2 cellular contexts compared by ENCODE assay signal in genomic region chr1:30722175-30722537, GRCh38.
TF ChIP-seq lines count a peak whose summit lies in the region.

No MANE protein-coding gene starts in this region.

TF ChIP-seq in HepG2, 621 proteins besides CTCF, POLR2A, EP300 and RAD21:
- TF ChIP-seq LCORL (IDR thresholded peaks at IDR 0.05) (0 out of 2 replicates have a peak, but pooled peaks have one; percentile 16), LCORL (CRISPR knock-in tag; IDR thresholded peaks at IDR 0.05) (no peak), HOXA5 (CRISPR knock-in tag; IDR thresholded peaks at IDR 0.05) (no peak), FOXP4 (CRISPR knock-in tag; IDR thresholded peaks at IDR 0.05) (no peak), ZNF768 (CRISPR knock-in tag; IDR thresholded peaks at IDR 0.05) (no peak), RFX3 (CRISPR knock-in tag; IDR thresholded peaks at IDR 0.05) (no peak)

TF ChIP-seq in WTC11, 78 proteins besides CTCF, POLR2A, EP300 and RAD21:
- TF ChIP-seq CREM (CRISPR knock-in tag; IDR thresholded peaks at IDR 0.05) (no peak), SMAD3 (CRISPR knock-in tag; IDR thresholded peaks at IDR 0.05; ENCODE audit: borderline replicate concordance) (no peak), RORB (CRISPR knock-in tag; IDR thresholded peaks at IDR 0.05) (no peak), ZNF532 (CRISPR knock-in tag; IDR thresholded peaks at IDR 0.05; ENCODE audit: borderline replicate concordance) (no peak), USF2 (CRISPR knock-in tag; IDR thresholded peaks at IDR 0.05) (no peak), CDX4 (CRISPR knock-in tag; IDR thresholded peaks at IDR 0.05; ENCODE audit: borderline replicate concordance) (no peak), ZNF416 (CRISPR knock-in tag; IDR thresholded peaks at IDR 0.05) (no peak), ZNF121 (CRISPR knock-in tag; IDR thresholded peaks at IDR 0.05) (no peak), AFF4 (CRISPR knock-in tag; IDR thresholded peaks at IDR 0.05; ENCODE audit: borderline replicate concordance) (no peak), TCF7 (CRISPR knock-in tag; IDR thresholded peaks at IDR 0.05; ENCODE audit: low read depth) (no peak), ARID4B (CRISPR knock-in tag; IDR thresholded peaks at IDR 0.05; ENCODE audit: borderline replicate concordance) (no peak), NR2C2 (CRISPR knock-in tag; IDR thresholded peaks at IDR 0.05) (no peak), ATF2 (CRISPR knock-in tag; IDR thresholded peaks at IDR 0.05; ENCODE audit: borderline replicate concordance, low read depth) (no peak)
